In genomic region chr15:97904196-97904572, GRCh38 we compare ENCODE assay signal across 9 cellular contexts. TPM values are rescaled to one million over a fixed set of nuclear protein-coding genes. Genes with fewer than 3 reads are reported as not detected.
DNase-seq lines count a peak whose midpoint lies in the region; ATAC-seq and TF ChIP-seq lines count a peak whose summit lies in the region.
"Had no signal": no experiment of that assay in that cellular context is flagged by ENCODE, and none has a peak within 500 bp of the region (broad histone marks: within the 10 kb centered on the region; RNA-seq: fewer than 3 reads in every experiment).

No MANE protein-coding gene starts in this region.

- H3K4me1 Mint-ChIP-seq in CD14-positive monocyte, result peaks cover 3% of the 10 kb centered on the region
- peaks cover 20% of the 10 kb centered on the region for H3K4me1 Mint-ChIP-seq in MCF 10A (ENCODE audit: insufficient read depth, unreplicated experiment)

- intact Hi-C loops in CD14-positive monocyte (cut with micrococcal nuclease) (loop anchor here in 1 of 2 donors (10.0 kb wide), 2 partner anchors 391 to 521 kb away; no protein-coding TSS in a partner anchor), MCF 10A (cut with micrococcal nuclease) (loop anchor here (1.0 to 10.0 kb wide), 2 partner anchors 274 to 521 kb away; no protein-coding TSS in a partner anchor)

- H3K36me3 Mint-ChIP-seq in CD14-positive monocyte, result no peaks in the 10 kb centered on the region
- no peaks in the 10 kb centered on the region for H3K36me3 Mint-ChIP-seq in MCF 10A (ENCODE audit: insufficient read depth, unreplicated experiment)
- H3K36me3 Mint-ChIP-seq: natural killer cell treated with Interleukin-12 subunit alpha and Interleukin-12 subunit beta and Interleukin-15 and Interleukin-18, amount 100 ng/mL, for 72 hours had no signal

- H3K27me3 ChIP-seq in HAP-1 (ENCODE audit: low read depth), result 0 out of 2 replicates have a peak, but pooled peaks cover 3% of the 10 kb centered on the region

- POLR2A ChIA-PET in MCF 10A (lab: Yijun Ruan, JAX), result interaction anchor here (1.7 kb wide), 1 partner anchor 274 kb away, joined by 7 read pairs; no protein-coding TSS in a partner anchor

- no peaks in the 10 kb centered on the region for H3K4me1 ChIP-seq in HAP-1

- H3K9me3 Mint-ChIP-seq in CD14-positive monocyte (peaks cover 0 to 2% (median 0%) of the 10 kb centered on the region in 7 donors), MCF 10A (ENCODE audit: unreplicated experiment) (no peaks in the 10 kb centered on the region)
- H3K9me3 Mint-ChIP-seq: natural killer cell treated with Interleukin-12 subunit alpha and Interleukin-12 subunit beta and Interleukin-15 and Interleukin-18, amount 100 ng/mL, for 72 hours had no signal

- BruUV-seq in MCF 10A (replicated peaks; lab: Mats Ljungman, UMichigan), result no TSS peak

- DNase-seq in CD14-positive monocyte (ENCODE audit: low spot score) (no peak), HAP-1 (ENCODE audit: low spot score in 2 of 2) (peak; percentile 51 to 75), NCI-H82 treated with DMSO at 0.1 percent for 48 hours (lab: John Stamatoyannopoulos, UW; ENCODE audit: unreplicated experiment) (peak; percentile 24), MCF 10A (ENCODE audit: unreplicated experiment) (peak; percentile 74), iPS-NIHi7 (ENCODE audit: extremely low spot score) (peak; percentile 89)
- DNase-seq in stimulated activated CD4-positive, alpha-beta T cell treated with anti-CD3 and anti-CD28 coated beads, Interleukin-15, amount 100 ng/mL, for 24 hours, result peak; percentile 49

- CTCF ChIA-PET in MCF 10A (lab: Yijun Ruan, JAX), result interaction anchor here (0.6 to 8.9 kb wide), 23 partner anchors 9 to 1940 kb away, joined by 3 to 158 read pairs (median 4); no protein-coding TSS in a partner anchor

- no peak for ATAC-seq in GM19328 (IDR thresholded peaks at IDR 0.05; ENCODE audit: unreplicated experiment)
- no peak for ATAC-seq in HG03378 (IDR thresholded peaks at IDR 0.05; ENCODE audit: unreplicated experiment)

- H3K27me3 Mint-ChIP-seq in CD14-positive monocyte (ENCODE audit: low read depth in 3 of 3) (peaks cover 20 to 41% (median 36%) of the 10 kb centered on the region in 3 donors), MCF 10A (ENCODE audit: insufficient read depth, unreplicated experiment) (no peaks in the 10 kb centered on the region)

- no peaks in the 10 kb centered on the region for H3K9me3 ChIP-seq in HAP-1

- H3K4me3 ChIP-seq in HAP-1, result no peak overlapping the region

- TF ChIP-seq CTCF in CD14-positive monocyte (IDR thresholded peaks at IDR 0.05) (peak; percentile 10), MCF 10A (IDR thresholded peaks at IDR 0.05; ENCODE audit: unreplicated experiment) (peak; percentile 80)

- H3K4me3 Mint-ChIP-seq in CD14-positive monocyte (peak overlapping the region in 1 of 2 donors; percentile 6), MCF 10A (ENCODE audit: unreplicated experiment) (peak overlapping the region; percentile 55)
- H3K4me3 Mint-ChIP-seq: natural killer cell treated with Interleukin-12 subunit alpha and Interleukin-12 subunit beta and Interleukin-15 and Interleukin-18, amount 100 ng/mL, for 72 hours had no signal

- no peaks in the 10 kb centered on the region for H3K36me3 ChIP-seq in HAP-1 (replicated peaks)

- in situ Hi-C loops in HAP-1 (cut with MboI; ENCODE audit: low sequenced_read_pairs), result loop anchor here (10.0 to 25.0 kb wide), 3 partner anchors 183 to 521 kb away; no protein-coding TSS in a partner anchor

- no peak overlapping the region for H3K27ac Mint-ChIP-seq in CD14-positive monocyte
- H3K27ac Mint-ChIP-seq in MCF 10A (ENCODE audit: low read depth, unreplicated experiment), result no peak overlapping the region
- H3K27ac Mint-ChIP-seq: natural killer cell treated with Interleukin-12 subunit alpha and Interleukin-12 subunit beta and Interleukin-15 and Interleukin-18, amount 100 ng/mL, for 72 hours had no signal

RNA-seq across cellular contexts. Expression of gene ARRDC4, which starts 56.3 kb away (rescaled TPM):
- 10 to 100 TPM; 13.0 to 19.0 TPM for polyA plus RNA-seq in CD14-positive monocyte
- 36.0 and 39.8 TPM in 2 replicates for total RNA-seq in MCF 10A (2022)
